22 cellular contexts compared by ENCODE assay signal in genomic region chr5:141735823-141736222, GRCh38. TPM values are rescaled to one million over a fixed set of nuclear protein-coding genes. Genes with fewer than 3 reads are reported as not detected.
A peak's percentile ranks its signal among the peaks of the same experiment; 100 is the strongest.
DNase-seq lines count a peak whose midpoint lies in the region; ATAC-seq and TF ChIP-seq lines count a peak whose summit lies in the region.
"Had no signal": no experiment of that assay in that cellular context is flagged by ENCODE, and none has a peak within 500 bp of the region (broad histone marks: within the 10 kb centered on the region; RNA-seq: fewer than 3 reads in every experiment).

No MANE protein-coding gene starts in this region.

- no peak overlapping the region for H3K56ac ChIP-seq in mesendoderm (ENCODE audit: low read length)

- H3K36me3 ChIP-seq in Caco-2 (ENCODE audit: control insufficient read depth, insufficient read depth, low read length) (no peaks in the 10 kb centered on the region), colonic mucosa (no peaks in the 10 kb centered on the region), mesendoderm (ENCODE audit: control insufficient read depth, insufficient read depth, low read length) (no peaks in the 10 kb centered on the region), stomach (no peaks in the 10 kb centered on the region), adrenal gland (replicated peaks in 1 of 2) (no peaks in the 10 kb centered on the region)
- H3K36me3 ChIP-seq: BLaER1 had no signal

- peaks cover 18% of the 10 kb centered on the region for H3K4me1 ChIP-seq in Caco-2
- no peaks in the 10 kb centered on the region for H3K4me1 ChIP-seq in colonic mucosa
- no peaks in the 10 kb centered on the region for H3K4me1 ChIP-seq in mesendoderm (ENCODE audit: control insufficient read depth, low read depth, low read length)
- H3K4me1 ChIP-seq in stomach, result no peaks in the 10 kb centered on the region
- H3K4me1 ChIP-seq in adrenal gland (replicated peaks in 1 of 2), result no peaks in the 10 kb centered on the region
- H3K4me1 ChIP-seq: A549 had no signal

- H2BK15ac ChIP-seq in mesendoderm (replicated peaks; ENCODE audit: low read depth), result no peak overlapping the region

- no peak overlapping the region for H3K23ac ChIP-seq in mesendoderm (ENCODE audit: low read length)

- H3K79me2 ChIP-seq in mesendoderm (ENCODE audit: control insufficient read depth, insufficient read depth, low read length), result no peaks in the 10 kb centered on the region

- no peak overlapping the region for H3K4ac ChIP-seq in mesendoderm (ENCODE audit: low read depth, low read length)

- no peak for ATAC-seq in GM21367 (IDR thresholded peaks at IDR 0.05; ENCODE audit: unreplicated experiment)
- ATAC-seq: HCT116, HepG2 had no signal

- no CpG with 5 or more reads among the region's 1 CpG for WGBS in mesendoderm (ENCODE audit: extremely low coverage, insufficient coverage, low lambda C conversion rate)
- 14 to 29% (median 21%) methylated on average over 1 of the region's 1 CpG for WGBS in stomach, 5 donors
- WGBS in adrenal gland, 4 donors, result 22 to 50% (median 38%) methylated on average over 1 of the region's 1 CpG; no CpG with 5 or more reads in 1 of the 4 donors

- no peak overlapping the region for H2BK120ac ChIP-seq in mesendoderm (ENCODE audit: low read depth, low read length)

- no peaks in the 10 kb centered on the region for H3K36me3 Mint-ChIP-seq in Caco-2 (ENCODE audit: insufficient read depth, unreplicated experiment)
- H3K36me3 Mint-ChIP-seq: CD14-positive monocyte; CD4-positive, alpha-beta memory T cell; IgD-negative memory B cell had no signal

- H3K4me2 ChIP-seq in mesendoderm (ENCODE audit: low read length), result no peak overlapping the region
- H3K4me2 ChIP-seq: A549, BLaER1 had no signal

- TF ChIP-seq CTCF in Caco-2 (IDR thresholded peaks at IDR 0.05; ENCODE audit: insufficient read depth in 1 of 2, low read depth in 1 of 2, low read length in 1 of 2, severe bottlenecking in 1 of 2, unreplicated experiment in 1 of 2) (no peak), colonic mucosa (IDR thresholded peaks at IDR 0.05) (no peak), stomach (IDR thresholded peaks at IDR 0.05) (no peak), adrenal gland (IDR thresholded peaks at IDR 0.05) (no peak)

- H3K27me3 ChIP-seq in Caco-2 (replicated peaks; ENCODE audit: control insufficient read depth, insufficient read depth, low read length) (no peaks in the 10 kb centered on the region), colonic mucosa (no peaks in the 10 kb centered on the region), mesendoderm (ENCODE audit: insufficient read depth, low read length, poor library complexity) (no peaks in the 10 kb centered on the region), stomach (peaks cover 0 to 38% (median 0%) of the 10 kb centered on the region in 3 donors), adrenal gland (no peaks in the 10 kb centered on the region)
- H3K27me3 ChIP-seq: BLaER1 had no signal

- H3K4me3 Mint-ChIP-seq in Caco-2 (ENCODE audit: unreplicated experiment), result no peak overlapping the region
- H3K4me3 Mint-ChIP-seq: CD14-positive monocyte; CD4-positive, alpha-beta memory T cell; HFFc6 had no signal

- POLR2A ChIA-PET in Caco-2 (lab: Charles Lee), result no interaction called here

- CTCF ChIA-PET in Caco-2 (lab: Charles Lee), result no interaction called here

- H3K27ac ChIP-seq in colonic mucosa (no peak overlapping the region), mesendoderm (ENCODE audit: low read depth, low read length) (no peak overlapping the region), stomach (no peak overlapping the region), adrenal gland (no peak overlapping the region)
- H3K27ac ChIP-seq: 22Rv1, A549, BLaER1, GM23248 had no signal

- H4K8ac ChIP-seq in mesendoderm (ENCODE audit: low read depth, low read length), result no peak overlapping the region

- TF ChIP-seq POLR2A in stomach (IDR thresholded peaks at IDR 0.05) (no peak), adrenal gland (IDR thresholded peaks at IDR 0.05) (no peak)

- no peak overlapping the region for H2AK5ac ChIP-seq in mesendoderm (ENCODE audit: low read length)

- H3K18ac ChIP-seq in mesendoderm (ENCODE audit: low read length), result no peak overlapping the region

- no TSS peak for BruUV-seq in Caco-2 (replicated peaks; lab: Mats Ljungman, UMichigan)

- H2BK5ac ChIP-seq in mesendoderm (ENCODE audit: low read length), result no peak overlapping the region

- no peaks in the 10 kb centered on the region for H3K9me3 Mint-ChIP-seq in Caco-2 (ENCODE audit: unreplicated experiment)
- H3K9me3 Mint-ChIP-seq: CD14-positive monocyte, HFFc6 had no signal

- no peak overlapping the region for H4K5ac ChIP-seq in mesendoderm (ENCODE audit: low read length)

- no peak for TF ChIP-seq EP300 in stomach (IDR thresholded peaks at IDR 0.05)

- H3K4me3 ChIP-seq in Caco-2 (ENCODE audit: low read depth, low read length) (no peak overlapping the region), colonic mucosa (no peak overlapping the region), mesendoderm (ENCODE audit: low read length) (no peak overlapping the region), stomach (no peak overlapping the region), adrenal gland (no peak overlapping the region)
- H3K4me3 ChIP-seq: A549, BLaER1, GM23248 had no signal

- no peaks in the 10 kb centered on the region for H3K79me1 ChIP-seq in mesendoderm (ENCODE audit: low read length)

- DNase-seq in Caco-2 (peak; percentile 69 to 81), NCI-H526 (lab: John Stamatoyannopoulos, UW) (peak; percentile 93 to 94), colonic mucosa (peak; percentile 28), mesendoderm (peak; percentile 64), stomach (no peak), adrenal gland (no peak)
- DNase-seq in activated CD4-positive, alpha-beta T cell treated with anti-CD3 and anti-CD28 coated beads, Interleukin-2, amount 50 U/mL, for 4 hours, result no peak
- DNase-seq: CD4-positive, alpha-beta memory T cell; DMS 273 treated with DMSO at 0.1 percent for 48 hours; DMS53; DND-41; EL; GM23248; HFFc6 had no signal

- H3K4me1 Mint-ChIP-seq in Caco-2 (ENCODE audit: low read depth, unreplicated experiment), result peaks cover 14% of the 10 kb centered on the region
- H3K4me1 Mint-ChIP-seq: CD14-positive monocyte; CD4-positive, alpha-beta memory T cell had no signal

- intact Hi-C loops in Caco-2 (cut with micrococcal nuclease; ENCODE audit: unreplicated experiment), result loop anchor here (1.0 to 5.0 kb wide), 4 partner anchors 7 to 34 kb away; no protein-coding TSS in a partner anchor
- intact Hi-C loops in colonic mucosa (cut with DNase I), result no loop called here
- intact Hi-C loops in stomach (cut with DNase I; ENCODE audit: low total_unique reads), result no loop called here
- intact Hi-C loops in adrenal gland (cut with DNase I), result no loop called here

- H3K27me3 Mint-ChIP-seq in Caco-2 (ENCODE audit: insufficient read depth, unreplicated experiment), result peaks cover 7% of the 10 kb centered on the region

- H3K9ac ChIP-seq in colonic mucosa (ENCODE audit: low read depth in 2 of 2, low read length in 2 of 2) (no peak overlapping the region), mesendoderm (ENCODE audit: low read length) (no peak overlapping the region)
- H3K9ac ChIP-seq: BLaER1, GM23248 had no signal

- H3K9me3 ChIP-seq in Caco-2 (no peaks in the 10 kb centered on the region), colonic mucosa (no peaks in the 10 kb centered on the region), stomach (no peaks in the 10 kb centered on the region), adrenal gland (replicated peaks in 1 of 3) (no peaks in the 10 kb centered on the region)
- H3K9me3 ChIP-seq: A549, BLaER1 had no signal

- H3K27ac Mint-ChIP-seq in Caco-2 (ENCODE audit: unreplicated experiment), result no peak overlapping the region
- H3K27ac Mint-ChIP-seq: CD4-positive, alpha-beta memory T cell; HFFc6; IgD-negative memory B cell had no signal

RNA-seq across cellular contexts. Expression of gene ARAP3, which starts 53.8 kb away (rescaled TPM):
- total RNA-seq in Caco-2 (2022) (6.3 and 7.5 TPM in 2 replicates), colonic mucosa (10 to 100 TPM in 1 of 2 donors, 1 to 10 TPM in 1; 5.1 to 15.4 TPM), stomach (10 to 100 TPM in 1 of 5 donors, 1 to 10 TPM in 4; 2.3 to 11.9 (median 6.2) TPM), adrenal gland (10 to 100 TPM in 5 of 8 donors, 1 to 10 TPM in 3; 6.5 to 16.1 (median 10.7) TPM)
- 8.7 TPM for polyA plus RNA-seq in mesendoderm (2013, experiment 1 of 2)
- 8.7 TPM for polyA plus RNA-seq in mesendoderm (2013, experiment 2 of 2)
- polyA plus RNA-seq in stomach (1 to 10 TPM; 4.3 to 6.3 (median 5.0) TPM), adrenal gland (10 to 100 TPM in 2 of 3 donors, 1 to 10 TPM in 1; 4.4 to 38.6 (median 21.7) TPM)
- total RNA-seq: HepG2 had no signal
- polyA plus RNA-seq: IgD-negative memory B cell had no signal

Comparison
In these comparisons a context has a peak if more than half of its experiments do, and no peak if none do; other contexts are left out.
1. DNase-seq: peak in Caco-2 (2 of 2), NCI-H526 (2 of 2), colonic mucosa (single experiment) and mesendoderm (single experiment); none in stomach (single experiment), activated CD4-positive, alpha-beta T cell treated with anti-CD3 and anti-CD28 coated beads, Interleukin-2, amount 50 U/mL, for 4 hours (0 of 2) and adrenal gland (0 of 7).